In genomic region chr1:206766251-206766856, GRCh38 we compare ENCODE assay signal across 9 cellular contexts. TPM values are rescaled to one million over a fixed set of nuclear protein-coding genes. Genes with fewer than 3 reads are reported as not detected.
DNase-seq lines count a peak whose midpoint lies in the region; ATAC-seq and TF ChIP-seq lines count a peak whose summit lies in the region.
"Had no signal": no experiment of that assay in that cellular context is flagged by ENCODE, and none has a peak within 500 bp of the region (broad histone marks: within the 10 kb centered on the region; RNA-seq: fewer than 3 reads in every experiment).

No MANE protein-coding gene starts in this region.

- H3K36me3 Mint-ChIP-seq in GM23338 (ENCODE audit: low read depth) = no peaks in the 10 kb centered on the region

- H3K27me3 ChIP-seq in colonic mucosa (no peaks in the 10 kb centered on the region), osteoblast (ENCODE audit: insufficient read depth, low read length) (no peaks in the 10 kb centered on the region), GM23338 (ENCODE audit: insufficient read depth) (no peaks in the 10 kb centered on the region)

- no peak overlapping the region for H3K27ac Mint-ChIP-seq in GM23338

- peak overlapping the region; percentile 53 for H3K4me2 ChIP-seq in osteoblast (ENCODE audit: insufficient read depth, low read length)
- H3K4me2 ChIP-seq in GM23338 = no peak overlapping the region

- H3K36me3 ChIP-seq in colonic mucosa (no peaks in the 10 kb centered on the region), osteoblast (ENCODE audit: insufficient read depth, low read length) (no peaks in the 10 kb centered on the region), GM23338 (ENCODE audit: insufficient read depth) (no peaks in the 10 kb centered on the region)

- ATAC-seq in GM19438 (IDR thresholded peaks at IDR 0.05; ENCODE audit: low read depth, unreplicated experiment) (peak; percentile 52), GM23338 (no peak)

- intact Hi-C loops in colonic mucosa (cut with DNase I) = no loop called here

- H3K9me2 ChIP-seq in GM23338 (ENCODE audit: insufficient read depth) = 0 out of 2 replicates have a peak, but pooled peaks cover 12% of the 10 kb centered on the region

- no peak for TF ChIP-seq CTCF in AG10803 (conservative IDR thresholded peaks at IDR 0.05; ENCODE audit: low read length)
- TF ChIP-seq CTCF in colonic mucosa (IDR thresholded peaks at IDR 0.05) = no peak
- no peak for TF ChIP-seq CTCF in osteoblast (IDR thresholded peaks at IDR 0.05; ENCODE audit: extremely low read depth, low read depth, low read length)
- TF ChIP-seq CTCF in GM23338 (conservative IDR thresholded peaks at IDR 0.05; ENCODE audit: low read depth in 2 of 2) = no peak

- peaks cover 6% of the 10 kb centered on the region for H3K27me3 Mint-ChIP-seq in GM23338 (ENCODE audit: insufficient read depth, low read depth, poor library complexity)

- H3K79me2 ChIP-seq in osteoblast (ENCODE audit: insufficient read depth, low read length) = no peaks in the 10 kb centered on the region
- H3K79me2 ChIP-seq in GM23338 (replicated peaks; ENCODE audit: insufficient read depth) = no peaks in the 10 kb centered on the region

- peak overlapping the region; percentile 80 for H2AFZ ChIP-seq in osteoblast (ENCODE audit: low read length)
- H2AFZ ChIP-seq in GM23338 = no peak overlapping the region

- H3K27ac ChIP-seq in colonic mucosa = no peak overlapping the region
- H3K27ac ChIP-seq in osteoblast (ENCODE audit: low read depth, low read length) = peak overlapping the region; percentile 56
- H3K27ac ChIP-seq in GM23338 (ENCODE audit: low read depth) = no peak overlapping the region

- no peaks in the 10 kb centered on the region for H3K9me3 Mint-ChIP-seq in GM23338

- H3F3A ChIP-seq in GM23338 (replicated peaks; ENCODE audit: low read depth) = no peaks in the 10 kb centered on the region

- H4K20me1 ChIP-seq in osteoblast (ENCODE audit: insufficient read depth, low read length) = no peaks in the 10 kb centered on the region
- H4K20me1 ChIP-seq in GM23338 (replicated peaks; ENCODE audit: insufficient read depth) = no peaks in the 10 kb centered on the region

- peak; percentile 71 for DNase-seq in AG10803 (ENCODE audit: low read depth)
- peak; percentile 92 for DNase-seq in HK-2 (ENCODE audit: unreplicated experiment)
- DNase-seq in activated CD4-positive, CD25-positive, alpha-beta regulatory T cell treated with anti-CD3 and anti-CD28 coated beads, Interleukin-2, amount 50 U/mL, for 72 hours = peak; percentile 64
- DNase-seq in colonic mucosa = peak; percentile 45
- DNase-seq in osteoblast (ENCODE audit: insufficient read length, low spot score, missing footprints) = peak; percentile 91
- DNase-seq in NCI-H446 treated with DMSO at 0.1 percent for 48 hours (lab: John Stamatoyannopoulos, UW) = no peak
- DNase-seq in GM23338 (ENCODE audit: low spot score) = no peak

- H3K9me3 ChIP-seq in colonic mucosa = no peaks in the 10 kb centered on the region
- H3K9me3 ChIP-seq in osteoblast (ENCODE audit: low read depth, low read length) = no peaks in the 10 kb centered on the region

- H3K4me1 ChIP-seq in colonic mucosa (no peaks in the 10 kb centered on the region), osteoblast (ENCODE audit: insufficient read depth, low read length) (peaks cover 11% of the 10 kb centered on the region), GM23338 (ENCODE audit: insufficient read depth) (peaks cover 16% of the 10 kb centered on the region; the same call in 1 of the 2 replicates)

- no peak overlapping the region for H3K9ac ChIP-seq in colonic mucosa (ENCODE audit: low read depth in 2 of 2, low read length in 2 of 2)

- no peak overlapping the region for H3K4me3 ChIP-seq in AG10803 (ENCODE audit: low read length)
- no peak overlapping the region for H3K4me3 ChIP-seq in colonic mucosa
- peak overlapping the region; percentile 29 for H3K4me3 ChIP-seq in osteoblast (ENCODE audit: insufficient read depth, low read length)
- H3K4me3 ChIP-seq in GM23338 = no peak overlapping the region

- peaks cover 25% of the 10 kb centered on the region for H3K4me1 Mint-ChIP-seq in GM23338

- no peak overlapping the region for H3K4me3 Mint-ChIP-seq in GM23338

TF ChIP-seq in GM23338, 12 proteins besides CTCF, POLR2A, EP300 and RAD21 (continues in another document):
- TF ChIP-seq NANOG (IDR thresholded peaks at IDR 0.05; ENCODE audit: borderline replicate concordance) (no peak), EZH2phosphoT487 (IDR thresholded peaks at IDR 0.05; ENCODE audit: unreplicated experiment) (no peak), POLR2AphosphoS5 (IDR thresholded peaks at IDR 0.05; ENCODE audit: low read depth) (no peak), ETS1 (IDR thresholded peaks at IDR 0.05) (no peak), JUNB (IDR thresholded peaks at IDR 0.05; ENCODE audit: unreplicated experiment) (no peak), REST (IDR thresholded peaks at IDR 0.05; ENCODE audit: unreplicated experiment) (no peak)

RNA-seq across cellular contexts. Expression of gene IL19, which starts 4.2 kb away (rescaled TPM):
- total RNA-seq in colonic mucosa (under 1 TPM in 1 of 2 donors, not detected in 1; 0.40 TPM), osteoblast (not detected in 2 replicates)
- total RNA-seq in GM23338 (2014; rRNA removed; shearing (Covaris generic)) = not detected in 2 replicates
- not detected in 2 replicates for polyA plus RNA-seq in GM23338 (2016; fragmentation: Nextera tagmentation; extraction: Ambion mirVana)
- total RNA-seq: glomerular endothelial cell had no signal

RNA-seq across cellular contexts. Expression of gene IL10, which starts 5.9 kb away (rescaled TPM):
- total RNA-seq in colonic mucosa = under 1 TPM; 0.17 to 0.29 TPM
- not detected in 2 replicates for total RNA-seq in osteoblast
- total RNA-seq in GM23338 (2014; rRNA removed; shearing (Covaris generic)) = not detected in 2 replicates
- not detected in 2 replicates for polyA plus RNA-seq in GM23338 (2016; fragmentation: Nextera tagmentation; extraction: Ambion mirVana)
- total RNA-seq: glomerular endothelial cell had no signal

Comparison
In these comparisons a context has a peak if more than half of its experiments do, and no peak if none do; other contexts are left out.
1. DNase-seq: peak in AG10803 (single experiment), HK-2 (single experiment), activated CD4-positive, CD25-positive, alpha-beta regulatory T cell treated with anti-CD3 and anti-CD28 coated beads, Interleukin-2, amount 50 U/mL, for 72 hours (single experiment), colonic mucosa (single experiment) and osteoblast (single experiment); none in NCI-H446 treated with DMSO at 0.1 percent for 48 hours (single experiment) and GM23338 (single experiment).